Comparison of ENCODE assay signal across 11 cellular contexts in the genomic region with DNA sequence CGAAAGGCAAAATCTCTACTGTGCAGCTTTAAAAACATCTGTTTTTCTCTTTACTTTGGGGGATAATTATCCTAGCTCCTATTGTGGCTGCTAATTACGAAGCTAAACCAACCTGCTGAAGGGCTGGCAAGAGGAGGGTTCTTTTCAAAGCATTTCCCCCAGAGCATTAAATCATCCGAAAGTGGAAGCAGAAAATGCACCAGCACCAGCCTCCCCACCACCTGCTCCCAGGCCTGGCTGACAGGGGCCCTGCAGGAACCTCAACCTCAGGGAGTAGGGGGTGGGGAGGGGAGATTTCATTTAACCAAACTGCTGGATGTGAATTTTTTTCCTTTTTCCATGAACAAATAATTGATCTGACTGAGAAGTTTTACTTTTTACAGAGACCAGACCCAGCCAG.
A peak's percentile ranks its signal among the peaks of the same experiment; 100 is the strongest.
DNase-seq lines count a peak whose midpoint lies in the region; ATAC-seq lines count a peak whose summit lies in the region.
"Had no signal": no experiment of that assay in that cellular context is flagged by ENCODE, and none has a peak within 500 bp of the region (broad histone marks: within the 10 kb centered on the region; RNA-seq: fewer than 3 reads in every experiment).

No MANE protein-coding gene starts in this region.

- H3K4me3 Mint-ChIP-seq in stimulated activated memory B cell treated with anti-CD40 and anti-IgM and Interleukin-4, amounts not matched to agents 10 μg/mL and 1 μg/mL and 100 μg/mL, for 72 hours, result no peak overlapping the region
- H3K4me3 Mint-ChIP-seq in stimulated activated naive CD8-positive, alpha-beta T cell treated with anti-CD3 and anti-CD28 coated beads, Interleukin-15, amount 100 ng/mL, for 72 hours, result no peak overlapping the region
- H3K4me3 Mint-ChIP-seq: naive thymus-derived CD4-positive, alpha-beta T cell had no signal

- no peak for ATAC-seq in stimulated activated memory B cell treated with anti-CD40 and anti-IgM and Interleukin-4, amounts not matched to agents 10 μg/mL and 1 μg/mL and 100 μg/mL, for 72 hours
- no peak for ATAC-seq in stimulated activated naive CD8-positive, alpha-beta T cell treated with anti-CD3 and anti-CD28 coated beads, Interleukin-15, amount 100 ng/mL, for 72 hours
- ATAC-seq: K562; naive thymus-derived CD4-positive, alpha-beta T cell had no signal

- H3K27ac Mint-ChIP-seq in stimulated activated memory B cell treated with anti-CD40 and anti-IgM and Interleukin-4, amounts not matched to agents 10 μg/mL and 1 μg/mL and 100 μg/mL, for 72 hours, result peak overlapping the region; percentile 31
- no peak overlapping the region for H3K27ac Mint-ChIP-seq in stimulated activated naive CD8-positive, alpha-beta T cell treated with anti-CD3 and anti-CD28 coated beads, Interleukin-15, amount 100 ng/mL, for 72 hours
- H3K27ac Mint-ChIP-seq: naive thymus-derived CD4-positive, alpha-beta T cell had no signal

- no peaks in the 10 kb centered on the region for H3K36me3 Mint-ChIP-seq in stimulated activated memory B cell treated with anti-CD40 and anti-IgM and Interleukin-4, amounts not matched to agents 10 μg/mL and 1 μg/mL and 100 μg/mL, for 72 hours
- H3K36me3 Mint-ChIP-seq: naive thymus-derived CD4-positive, alpha-beta T cell had no signal

- DNase-seq in NCI-H510A treated with DMSO at 0.1 percent for 48 hours (lab: John Stamatoyannopoulos, UW) (peak; percentile 56), NCI-H510A (lab: John Stamatoyannopoulos, UW) (no peak), NCI-H2081 (lab: John Stamatoyannopoulos, UW) (peak; percentile 78 to 95), RPMI8226 (peak; percentile 84), activated gamma-delta T cell treated with Interleukin-2 at 50 U/mL for 16 hours (no peak)
- DNase-seq in stimulated activated naive CD8-positive, alpha-beta T cell treated with anti-CD3 and anti-CD28 coated beads, Interleukin-15, amount 100 ng/mL, for 72 hours, result no peak
- DNase-seq in stimulated activated naive CD4-positive, alpha-beta T cell treated with Interleukin-2 at 50 U/mL for 16 hours (lab: John Stamatoyannopoulos, UW), result no peak
- DNase-seq: 8988T; naive thymus-derived CD4-positive, alpha-beta T cell had no signal

- H3K9me3 Mint-ChIP-seq in stimulated activated memory B cell treated with anti-CD40 and anti-IgM and Interleukin-4, amounts not matched to agents 10 μg/mL and 1 μg/mL and 100 μg/mL, for 72 hours, result no peaks in the 10 kb centered on the region
- no peaks in the 10 kb centered on the region for H3K9me3 Mint-ChIP-seq in stimulated activated naive CD8-positive, alpha-beta T cell treated with anti-CD3 and anti-CD28 coated beads, Interleukin-15, amount 100 ng/mL, for 72 hours
- H3K9me3 Mint-ChIP-seq: naive thymus-derived CD4-positive, alpha-beta T cell had no signal

- H3K27me3 Mint-ChIP-seq in stimulated activated memory B cell treated with anti-CD40 and anti-IgM and Interleukin-4, amounts not matched to agents 10 μg/mL and 1 μg/mL and 100 μg/mL, for 72 hours, result no peaks in the 10 kb centered on the region
- H3K27me3 Mint-ChIP-seq in stimulated activated naive CD8-positive, alpha-beta T cell treated with anti-CD3 and anti-CD28 coated beads, Interleukin-15, amount 100 ng/mL, for 72 hours, result peaks cover 32% of the 10 kb centered on the region

- peaks cover 8% of the 10 kb centered on the region for H3K4me1 Mint-ChIP-seq in stimulated activated memory B cell treated with anti-CD40 and anti-IgM and Interleukin-4, amounts not matched to agents 10 μg/mL and 1 μg/mL and 100 μg/mL, for 72 hours
- peaks cover 12% of the 10 kb centered on the region for H3K4me1 Mint-ChIP-seq in stimulated activated naive CD8-positive, alpha-beta T cell treated with anti-CD3 and anti-CD28 coated beads, Interleukin-15, amount 100 ng/mL, for 72 hours

Comparison
In these comparisons a context has a peak if more than half of its experiments do, and no peak if none do; other contexts are left out.
1. DNase-seq: peak in NCI-H510A treated with DMSO at 0.1 percent for 48 hours (single experiment), NCI-H2081 (2 of 2) and RPMI8226 (single experiment); none in NCI-H510A (single experiment), stimulated activated naive CD8-positive, alpha-beta T cell treated with anti-CD3 and anti-CD28 coated beads, Interleukin-15, amount 100 ng/mL, for 72 hours (0 of 2), activated gamma-delta T cell treated with Interleukin-2 at 50 U/mL for 16 hours (single experiment) and stimulated activated naive CD4-positive, alpha-beta T cell treated with Interleukin-2 at 50 U/mL for 16 hours (single experiment).